Comparison of ENCODE assay signal across 1 cellular context in the genomic region with DNA sequence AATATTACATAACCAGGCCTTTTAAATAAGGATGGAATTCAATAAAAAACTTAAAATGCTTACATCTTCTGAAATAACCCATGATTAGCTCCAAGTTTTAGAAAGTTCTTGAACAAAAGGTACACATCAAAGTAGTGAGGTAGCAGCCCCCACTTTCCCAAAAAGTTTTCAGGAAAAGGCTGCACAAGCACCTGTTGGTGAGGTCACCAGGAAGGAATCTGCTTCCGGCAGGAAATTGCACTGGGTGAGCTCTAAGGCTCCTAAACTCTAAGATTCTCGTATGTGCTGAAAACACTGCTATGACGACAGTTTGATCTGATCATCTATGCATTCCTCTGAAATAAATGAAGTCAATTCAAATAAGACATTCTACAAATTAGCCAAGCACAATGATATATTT.
TF ChIP-seq lines count a peak whose summit lies in the region.

No MANE protein-coding gene starts in this region.

TF ChIP-seq in Ishikawa, 13 proteins besides CTCF, POLR2A, EP300 and RAD21 (continued from another document):
- TF ChIP-seq, protein P1, sequence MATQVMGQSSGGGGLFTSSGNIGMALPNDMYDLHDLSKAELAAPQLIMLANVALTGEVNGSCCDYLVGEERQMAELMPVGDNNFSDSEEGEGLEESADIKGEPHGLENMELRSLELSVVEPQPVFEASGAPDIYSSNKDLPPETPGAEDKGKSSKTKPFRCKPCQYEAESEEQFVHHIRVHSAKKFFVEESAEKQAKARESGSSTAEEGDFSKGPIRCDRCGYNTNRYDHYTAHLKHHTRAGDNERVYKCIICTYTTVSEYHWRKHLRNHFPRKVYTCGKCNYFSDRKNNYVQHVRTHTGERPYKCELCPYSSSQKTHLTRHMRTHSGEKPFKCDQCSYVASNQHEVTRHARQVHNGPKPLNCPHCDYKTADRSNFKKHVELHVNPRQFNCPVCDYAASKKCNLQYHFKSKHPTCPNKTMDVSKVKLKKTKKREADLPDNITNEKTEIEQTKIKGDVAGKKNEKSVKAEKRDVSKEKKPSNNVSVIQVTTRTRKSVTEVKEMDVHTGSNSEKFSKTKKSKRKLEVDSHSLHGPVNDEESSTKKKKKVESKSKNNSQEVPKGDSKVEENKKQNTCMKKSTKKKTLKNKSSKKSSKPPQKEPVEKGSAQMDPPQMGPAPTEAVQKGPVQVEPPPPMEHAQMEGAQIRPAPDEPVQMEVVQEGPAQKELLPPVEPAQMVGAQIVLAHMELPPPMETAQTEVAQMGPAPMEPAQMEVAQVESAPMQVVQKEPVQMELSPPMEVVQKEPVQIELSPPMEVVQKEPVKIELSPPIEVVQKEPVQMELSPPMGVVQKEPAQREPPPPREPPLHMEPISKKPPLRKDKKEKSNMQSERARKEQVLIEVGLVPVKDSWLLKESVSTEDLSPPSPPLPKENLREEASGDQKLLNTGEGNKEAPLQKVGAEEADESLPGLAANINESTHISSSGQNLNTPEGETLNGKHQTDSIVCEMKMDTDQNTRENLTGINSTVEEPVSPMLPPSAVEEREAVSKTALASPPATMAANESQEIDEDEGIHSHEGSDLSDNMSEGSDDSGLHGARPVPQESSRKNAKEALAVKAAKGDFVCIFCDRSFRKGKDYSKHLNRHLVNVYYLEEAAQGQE (IDR thresholded peaks at IDR 0.05; ENCODE audit: low read depth) = no peak
- TF ChIP-seq EGR1 (IDR thresholded peaks at IDR 0.05) (no peak), NFIC (IDR thresholded peaks at IDR 0.05) (no peak), CREB1 (IDR thresholded peaks at IDR 0.05; ENCODE audit: low read depth) (no peak), ZBTB7A (IDR thresholded peaks at IDR 0.05; ENCODE audit: low read depth) (no peak), TAF1 (IDR thresholded peaks at IDR 0.05; ENCODE audit: low read depth) (no peak), TEAD4 (IDR thresholded peaks at IDR 0.05) (0 out of 2 replicates have a peak, but pooled peaks have one; percentile 28), TCF12 (IDR thresholded peaks at IDR 0.05; ENCODE audit: low read depth) (0 out of 2 replicates have a peak, but pooled peaks have one; percentile 24), CEBPB (IDR thresholded peaks at IDR 0.05) (no peak), FOXM1 (IDR thresholded peaks at IDR 0.05; ENCODE audit: borderline replicate concordance, low read depth) (no peak)
- TF ChIP-seq, protein P2, sequence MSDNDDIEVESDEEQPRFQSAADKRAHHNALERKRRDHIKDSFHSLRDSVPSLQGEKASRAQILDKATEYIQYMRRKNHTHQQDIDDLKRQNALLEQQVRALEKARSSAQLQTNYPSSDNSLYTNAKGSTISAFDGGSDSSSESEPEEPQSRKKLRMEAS (IDR thresholded peaks at IDR 0.05) = no peak
- TF ChIP-seq, protein P3, sequence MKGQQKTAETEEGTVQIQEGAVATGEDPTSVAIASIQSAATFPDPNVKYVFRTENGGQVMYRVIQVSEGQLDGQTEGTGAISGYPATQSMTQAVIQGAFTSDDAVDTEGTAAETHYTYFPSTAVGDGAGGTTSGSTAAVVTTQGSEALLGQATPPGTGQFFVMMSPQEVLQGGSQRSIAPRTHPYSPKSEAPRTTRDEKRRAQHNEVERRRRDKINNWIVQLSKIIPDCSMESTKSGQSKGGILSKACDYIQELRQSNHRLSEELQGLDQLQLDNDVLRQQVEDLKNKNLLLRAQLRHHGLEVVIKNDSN (IDR thresholded peaks at IDR 0.05) = no peak
